8 cellular contexts compared by ENCODE assay signal in genomic region chr3:71784914-71785593, GRCh38. TPM values are rescaled to one million over a fixed set of nuclear protein-coding genes. Genes with fewer than 3 reads are reported as not detected.
DNase-seq lines count a peak whose midpoint lies in the region; TF ChIP-seq lines count a peak whose summit lies in the region.

Gene PROK2 (minus strand): TSS chr3:71785148. CDS start chr3:71785052, 96 bp downstream.

- no peaks in the 10 kb centered on the region for H3K36me3 ChIP-seq in neural cell (ENCODE audit: insufficient read depth, low read length)
- H3K36me3 ChIP-seq in vagina: no peaks in the 10 kb centered on the region

- TF ChIP-seq CTCF in neural cell (IDR thresholded peaks at IDR 0.05; ENCODE audit: poor library complexity, severe bottlenecking): no peak
- TF ChIP-seq CTCF in vagina (IDR thresholded peaks at IDR 0.05): no peak

- H3F3A ChIP-seq in neural cell (ENCODE audit: insufficient read depth, low read length, poor library complexity, severe bottlenecking): no peaks in the 10 kb centered on the region

- peak within 1 kb of the TSS; percentile 72 for H3K4me3 ChIP-seq in neural cell (ENCODE audit: low read length)
- H3K4me3 ChIP-seq in vagina: peak within 1 kb of the TSS; percentile 24 to 46

- intact Hi-C loops in vagina (cut with DNase I): no loop called here

- H3K4me2 ChIP-seq in neural cell (ENCODE audit: low read length): peak within 1 kb of the TSS; percentile 46

- peak within 1 kb of the TSS; percentile 19 for H2AFZ ChIP-seq in neural cell (ENCODE audit: low read depth, low read length)

- DNase-seq in GM03348 (ENCODE audit: low spot score) (peak; percentile 36), T-helper 1 cell (peak in 3 of 5 donors; percentile 6 to 40 (median 10)), cerebellum (ENCODE audit: low spot score) (peak; percentile 3), vagina (ENCODE audit: extremely low spot score in 2 of 2) (no peak), ACHN (no peak), NCI-H2196 (lab: John Stamatoyannopoulos, UW; ENCODE audit: unreplicated experiment) (no peak), middle frontal gyrus (ENCODE audit: extremely low spot score, low spot score) (no peak)

- no peaks in the 10 kb centered on the region for H3K79me2 ChIP-seq in neural cell (replicated peaks; ENCODE audit: insufficient read depth, low read length)

- TF ChIP-seq RAD21 in neural cell (conservative IDR thresholded peaks at IDR 0.05): no peak

- no peak for TF ChIP-seq POLR2A in vagina (IDR thresholded peaks at IDR 0.05)

- in situ Hi-C loops in ACHN (cut with HindIII; ENCODE audit: low pct_ligation_motif_present, low pct_unique_long_range_greater_than_20kb, low sequenced_read_pairs): no loop called here

- H3K4me1 ChIP-seq in vagina: peaks cover 19% of the 10 kb centered on the region

- H3K27me3 ChIP-seq in neural cell (ENCODE audit: insufficient read depth, low read depth, low read length) (peaks cover 54% of the 10 kb centered on the region), vagina (peaks cover 4% of the 10 kb centered on the region)

- peak within 1 kb of the TSS; percentile 52 for H3K9ac ChIP-seq in neural cell (ENCODE audit: low read length)

- H3K9me2 ChIP-seq in neural cell (ENCODE audit: insufficient read depth, low read length): no peaks in the 10 kb centered on the region

- H3K27ac ChIP-seq in neural cell (ENCODE audit: low read length): no peak within 1 kb of the TSS
- H3K27ac ChIP-seq in vagina: no peak within 1 kb of the TSS

- H4K20me1 ChIP-seq in neural cell (ENCODE audit: insufficient read depth): no peaks in the 10 kb centered on the region

- H3K9me3 ChIP-seq in neural cell (ENCODE audit: low read length): no peaks in the 10 kb centered on the region
- no peaks in the 10 kb centered on the region for H3K9me3 ChIP-seq in vagina

- no peak for TF ChIP-seq EP300 in neural cell (conservative IDR thresholded peaks at IDR 0.05; ENCODE audit: poor library complexity, severe bottlenecking)

TF ChIP-seq in neural cell, 6 proteins besides CTCF, POLR2A, EP300 and RAD21:
- peak; percentile 13 for TF ChIP-seq POLR2AphosphoS5 (IDR thresholded peaks at IDR 0.05)
- no peak for TF ChIP-seq SMC3 (conservative IDR thresholded peaks at IDR 0.05; ENCODE audit: poor library complexity)
- no peak for TF ChIP-seq REST (IDR thresholded peaks at IDR 0.05; ENCODE audit: borderline replicate concordance)
- TF ChIP-seq TAF1 (IDR thresholded peaks at IDR 0.05; ENCODE audit: low read depth): no peak
- peak; percentile 82 for TF ChIP-seq MXI1 (conservative IDR thresholded peaks at IDR 0.05; ENCODE audit: poor library complexity, severe bottlenecking)
- no peak for TF ChIP-seq EZH2 (IDR thresholded peaks at IDR 0.05; ENCODE audit: borderline replicate concordance, insufficient read depth, low read length, poor library complexity, severe bottlenecking)

RNA-seq across cellular contexts. Expression of gene PROK2, which starts in this region (rescaled TPM):
- total RNA-seq in cerebellum (0.64 TPM), vagina (0.74 TPM)
- 0.18 and 0.30 TPM in 2 replicates for polyA plus RNA-seq in neural cell
- polyA minus RNA-seq in neural cell: 0.73 and 1.3 TPM in 2 replicates

Comparison
In these comparisons a context has a peak if more than half of its experiments do, and no peak if none do; other contexts are left out.
1. Peak in DNase-seq in cerebellum; RNA of the gene not detected or under 1 TPM.
2. DNase-seq: peak in GM03348 (single experiment) and T-helper 1 cell (3 of 5); none in vagina (0 of 2), ACHN (single experiment), NCI-H2196 (single experiment) and middle frontal gyrus (single experiment).